In the genomic region with DNA sequence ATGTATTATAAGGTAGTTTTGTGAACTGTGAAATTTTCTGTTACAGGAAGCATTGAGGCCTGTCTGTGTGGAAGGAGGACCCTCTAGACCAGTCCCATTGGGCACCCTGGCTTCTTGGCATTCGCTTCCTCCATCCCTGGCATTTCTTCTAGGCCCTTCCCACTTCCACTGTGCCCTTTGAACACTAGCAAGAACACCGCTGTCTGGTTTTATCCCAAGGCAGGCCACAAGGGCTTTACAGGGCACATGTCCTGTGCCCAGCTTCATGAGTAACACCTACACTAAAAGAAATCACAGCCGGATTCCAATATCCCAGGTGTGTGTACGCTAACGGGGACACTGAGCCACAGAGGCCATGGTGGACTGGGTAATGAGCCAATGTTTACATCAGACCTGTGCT, we compare ENCODE assay signal across 19 cellular contexts.
A peak's percentile ranks its signal among the peaks of the same experiment; 100 is the strongest.
DNase-seq lines count a peak whose midpoint lies in the region; ATAC-seq, FAIRE-seq and TF ChIP-seq lines count a peak whose summit lies in the region.
"Had no signal": no experiment of that assay in that cellular context is flagged by ENCODE, and none has a peak within 500 bp of the region (broad histone marks: within the 10 kb centered on the region; RNA-seq: fewer than 3 reads in every experiment).

No MANE protein-coding gene starts in this region.

- no peak for TF ChIP-seq CTCF in PC-3 (conservative IDR thresholded peaks at IDR 0.05; ENCODE audit: low read depth, low read length)

- H3K36me3 ChIP-seq in PC-3 (ENCODE audit: low read depth, low read length), result no peaks in the 10 kb centered on the region
- H3K36me3 ChIP-seq in small intestine (ENCODE audit: control insufficient read depth in 2 of 2, insufficient read depth in 2 of 2, low read length in 2 of 2), result no peaks in the 10 kb centered on the region
- H3K36me3 ChIP-seq: BLaER1 had no signal

- H3K9me3 ChIP-seq in PC-3 (ENCODE audit: low read length), result no peaks in the 10 kb centered on the region
- H3K9me3 ChIP-seq in small intestine (ENCODE audit: control insufficient read depth, low read depth), result no peaks in the 10 kb centered on the region
- H3K9me3 ChIP-seq: BLaER1 had no signal

- 0 out of 2 replicates have a peak, but pooled peaks have one; percentile 18 for ATAC-seq in PC-3
- ATAC-seq in left colon, result peak; percentile 73
- ATAC-seq: GM12878 had no signal

- H3K9me2 ChIP-seq in PC-3 (replicated peaks; ENCODE audit: low read length), result no peaks in the 10 kb centered on the region

- H2AFZ ChIP-seq in PC-3 (ENCODE audit: low read length), result no peak overlapping the region

- DNase-seq in PC-3 (no peak), left colon (no peak), small intestine (peak; percentile 59), activated T-cell treated with anti-CD3 and anti-CD28 coated beads for 4 hours (no peak), 8988T (no peak)
- no peak for DNase-seq in stimulated activated naive CD4-positive, alpha-beta T cell (lab: John Stamatoyannopoulos, UW)
- DNase-seq: CD4-positive, alpha-beta T cell; CD8-positive, alpha-beta memory T cell; DMS 273 treated with DMSO at 0.1 percent for 48 hours; DMS79; EL; GDM1; GOT3; HCEC 1CT had no signal

- H3K4me2 ChIP-seq in PC-3 (ENCODE audit: low read length), result no peak overlapping the region
- H3K4me2 ChIP-seq: BLaER1 had no signal

- CTCF ChIA-PET in PC-3 (lab: Charles Lee), result interaction anchor here (1.0 kb wide), 1 partner anchor 189 kb away, joined by 3 read pairs; no protein-coding TSS in a partner anchor

- intact Hi-C loops in PC-3 (cut with micrococcal nuclease) (no loop called here), left colon (cut with DNase I, micrococcal nuclease) (no loop called here)

- no TSS peak for BruUV-seq in PC-3 (replicated peaks; lab: Mats Ljungman, UMichigan)

- H4K20me1 ChIP-seq in PC-3 (ENCODE audit: low read length), result no peaks in the 10 kb centered on the region
- H4K20me1 ChIP-seq: BLaER1 had no signal

- no peak overlapping the region for H3K4me3 ChIP-seq in PC-3 (ENCODE audit: low read length)
- no peak overlapping the region for H3K4me3 ChIP-seq in small intestine (ENCODE audit: low read depth in 1 of 2, low read length in 2 of 2)
- H3K4me3 ChIP-seq: BLaER1, GM12878 had no signal

- H3K4me1 ChIP-seq in PC-3 (ENCODE audit: insufficient read depth, low read length) (peaks cover 18% of the 10 kb centered on the region), small intestine (ENCODE audit: control insufficient read depth in 2 of 2, insufficient read depth in 1 of 2, low read depth in 1 of 2, low read length in 1 of 2) (peaks cover 0 to 3% of the 10 kb centered on the region in 2 donors)
- H3K4me1 ChIP-seq: BLaER1 had no signal

- no peaks in the 10 kb centered on the region for H3K79me2 ChIP-seq in PC-3 (ENCODE audit: low read length)

- H3K27ac ChIP-seq in PC-3 (ENCODE audit: low read length) (no peak overlapping the region), small intestine (ENCODE audit: low read depth in 1 of 2, low read length in 1 of 2) (no peak overlapping the region)
- H3K27ac ChIP-seq: BLaER1 had no signal

- 51 to 77% (median 76%) methylated on average over 5 of the region's 5 CpGs for WGBS in small intestine, 3 donors

- H3K27me3 ChIP-seq in PC-3 (ENCODE audit: low read length) (no peaks in the 10 kb centered on the region), small intestine (ENCODE audit: control insufficient read depth in 2 of 2, insufficient read depth in 2 of 2, low read length in 2 of 2) (no peaks in the 10 kb centered on the region)
- H3K27me3 ChIP-seq: BLaER1 had no signal

- FAIRE-seq in small intestine (lab: Jason Lieb, UNC), result no peak
- FAIRE-seq: A204.1, D721Med, GM12878, H54 had no signal

- POLR2A ChIA-PET in PC-3 (lab: Charles Lee; ENCODE audit: unreplicated experiment), result no interaction called here

- H3F3A ChIP-seq in PC-3 (ENCODE audit: low read length, unreplicated experiment), result no peaks in the 10 kb centered on the region

- H3K9ac ChIP-seq in PC-3 (ENCODE audit: low read length), result no peak overlapping the region
- H3K9ac ChIP-seq: BLaER1 had no signal
